In genomic region chrX:50903387-50904027, GRCh38 we compare ENCODE assay signal across 8 cellular contexts. TPM values are rescaled to one million over a fixed set of nuclear protein-coding genes. Genes with fewer than 3 reads are reported as not detected.
A peak's percentile ranks its signal among the peaks of the same experiment; 100 is the strongest.
DNase-seq lines count a peak whose midpoint lies in the region; ATAC-seq, FAIRE-seq and TF ChIP-seq lines count a peak whose summit lies in the region.

No MANE protein-coding gene starts in this region.

- ATAC-seq in Right ventricle myocardium inferior = peak; percentile 50
- ATAC-seq in GM12878 = peak; percentile 86
- peak; percentile 81 for ATAC-seq in left colon
- no peak for ATAC-seq in HG03521 (IDR thresholded peaks at IDR 0.05; ENCODE audit: unreplicated experiment)
- ATAC-seq in GM19455 (IDR thresholded peaks at IDR 0.05; ENCODE audit: unreplicated experiment) = no peak

- no peak for DNase-seq in Right ventricle myocardium inferior (ENCODE audit: missing footprints)
- no peak for DNase-seq in cardiac septum (ENCODE audit: low spot score)
- no peak for DNase-seq in GM12878 (ENCODE audit: low read depth, low spot score)
- peak; percentile 16 to 28 for DNase-seq in left colon
- DNase-seq in HTR-8/SVneo (ENCODE audit: insufficient read length, low spot score) = no peak

- H3K4me1 ChIP-seq in GM12878 (ENCODE audit: control insufficient read depth, insufficient read depth, low read length) = no peaks in the 10 kb centered on the region

- POLR2A ChIA-PET in GM12878 (lab: Charles Lee) = no interaction called here

- H3K4me3 ChIP-seq in GM12878 = no peak overlapping the region

- FAIRE-seq in GM12878 (lab: Jason Lieb, UNC) (no peak), HTR-8/SVneo (lab: Jason Lieb, UNC) (no peak)

- H3K79me2 ChIP-seq in GM12878 (ENCODE audit: control insufficient read depth, insufficient read depth, low read length) = no peaks in the 10 kb centered on the region

- no peak overlapping the region for H3K27ac ChIP-seq in GM12878 (ENCODE audit: control insufficient read depth, insufficient read depth)

- no peaks in the 10 kb centered on the region for H4K20me1 ChIP-seq in GM12878 (ENCODE audit: control insufficient read depth, insufficient read depth)

- TF ChIP-seq CTCF in LNCAP (IDR thresholded peaks at IDR 0.05) = peak; percentile 46
- TF ChIP-seq CTCF in GM12878 (IDR thresholded peaks at IDR 0.05 in 2 of 3, conservative IDR thresholded peaks at IDR 0.05 in 1 of 3; ENCODE audit: control insufficient read depth in 2 of 3, extremely low read depth in 1 of 3, insufficient read depth in 1 of 3, low read depth in 3 of 3, low read length in 3 of 3) = peak; percentile 36 to 46 (median 46)

- in situ Hi-C loops in GM12878 (cut with MboI) = no loop called here

- H3K9ac ChIP-seq in GM12878 (ENCODE audit: control insufficient read depth, insufficient read depth, low read length) = no peak overlapping the region

- no peak overlapping the region for H2AFZ ChIP-seq in GM12878 (ENCODE audit: control insufficient read depth, low read depth, low read length)

- 25% methylated on average over 8 of the region's 8 CpGs for WGBS in GM12878 (ENCODE audit: insufficient coverage, insufficient replicate concordance, low lambda C conversion rate, missing lambda C conversion rate)

- CTCF ChIA-PET in GM12878 (lab: Yijun Ruan, JAX) = interaction anchor here (0.6 to 2.8 kb wide), 11 partner anchors 14 to 440 kb away, joined by 3 to 15 read pairs (median 4); no protein-coding TSS in a partner anchor

- no peak for TF ChIP-seq EP300 in GM12878 (IDR thresholded peaks at IDR 0.05; ENCODE audit: borderline replicate concordance in 1 of 2, control insufficient read depth in 1 of 2, low read depth in 2 of 2, low read length in 2 of 2)

- BruUV-seq in GM12878 (replicated peaks; lab: Mats Ljungman, UMichigan) = no TSS peak

- RAD21 ChIA-PET in GM12878 (lab: Charles Lee; ENCODE audit: unreplicated experiment) = no interaction called here

- H3K9me3 ChIP-seq in GM12878 (replicated peaks; ENCODE audit: control insufficient read depth, insufficient read depth, low read length) = no peaks in the 10 kb centered on the region

- intact Hi-C loops in Right ventricle myocardium inferior (cut with DNase I) (loop anchor here (2.0 to 10.0 kb wide), 3 partner anchors 89 to 211 kb away; partner anchors contain the start of gene SHROOM4), cardiac septum (cut with DNase I) (loop anchor here (5.0 kb wide), 1 partner anchor 156 kb away; no protein-coding TSS in a partner anchor), GM12878 (cut with micrococcal nuclease; ENCODE audit: unreplicated experiment) (loop anchor here (1.0 to 2.0 kb wide), 2 partner anchors 156 to 213 kb away; no protein-coding TSS in a partner anchor), left colon (cut with DNase I, micrococcal nuclease) (loop anchor here in 1 of 2 donors (5.0 to 10.0 kb wide), 2 partner anchors 156 to 209 kb away; no protein-coding TSS in a partner anchor)

- no peaks in the 10 kb centered on the region for H3K27me3 ChIP-seq in GM12878 (replicated peaks in 1 of 2; ENCODE audit: control insufficient read depth in 2 of 2, insufficient read depth in 2 of 2, low read length in 1 of 2)

- TF ChIP-seq POLR2A in GM12878 (IDR thresholded peaks at IDR 0.05; ENCODE audit: low read depth, low read length) = no peak

- peak; percentile 39 for TF ChIP-seq RAD21 in GM12878 (IDR thresholded peaks at IDR 0.05; ENCODE audit: insufficient read depth, low read depth, low read length)

- SMC1A ChIA-PET in GM12878 (lab: Charles Lee; ENCODE audit: uncharacterized antibody, unreplicated experiment) = interaction anchor here (0.6 to 2.5 kb wide), 5 partner anchors 11 to 158 kb away, joined by 3 to 8 read pairs (median 4); no protein-coding TSS in a partner anchor

- no peaks in the 10 kb centered on the region for H3K36me3 ChIP-seq in GM12878 (ENCODE audit: control insufficient read depth in 2 of 2, insufficient read depth in 2 of 2, low read length in 1 of 2)

- H3K4me2 ChIP-seq in GM12878 (ENCODE audit: control insufficient read depth, insufficient read depth) = no peak overlapping the region

TF ChIP-seq in GM12878, 131 proteins besides CTCF, POLR2A, EP300 and RAD21:
- TF ChIP-seq MYC (IDR thresholded peaks at IDR 0.05; ENCODE audit: insufficient read depth, insufficient read length, insufficient replicate concordance, low read length, severe bottlenecking) (no peak), SMC3 (IDR thresholded peaks at IDR 0.05; ENCODE audit: borderline replicate concordance, low read length) (peak; percentile 33; the same call in 1 of the 2 replicates)

RNA-seq across cellular contexts. Expression of gene BMP15, which starts 7.0 kb away (rescaled TPM):
- total RNA-seq in Right ventricle myocardium inferior (not detected), cardiac septum (not detected), GM12878 (2014; rRNA removed) (not detected in 2 replicates), GM12878 (2014; rRNA removed; fragmentation: Illumina TruSeq; extraction: Trizol) (not detected in 2 replicates), GM12878 (2021) (not detected in 2 replicates), left colon (not detected)
- total RNA-seq in GM12878 (2013; cell fraction: nucleolus; rRNA removed) = not detected in 2 replicates
- polyA plus RNA-seq in GM12878 (2011; ENCODE audit: low read depth) = not detected
- polyA plus RNA-seq in GM12878 (2011; rRNA removed) (not detected in 2 replicates), GM12878 (2014; fragmentation: Illumina TruSeq; extraction: Trizol) (not detected in 2 replicates), GM12878 (2014; fragmentation: Nextera tagmentation; extraction: Ambion mirVana) (not detected), GM12878 (2014; rRNA removed) (not detected in 2 replicates), GM12878 (2016; fragmentation: Nextera tagmentation; extraction: Ambion mirVana) (not detected)
- polyA plus RNA-seq in GM12878 (2011; cell fraction: cytosol; rRNA removed) = not detected in 2 replicates
- not detected in 2 replicates for polyA plus RNA-seq in GM12878 (2011; cell fraction: nucleus; rRNA removed)
- not detected in 2 replicates for polyA plus RNA-seq in GM12878 (2012)
- polyA minus RNA-seq in GM12878 (2011; rRNA and poly(A)+ RNA removed) = not detected in 2 replicates
- not detected in 2 replicates for polyA minus RNA-seq in GM12878 (2011; cell fraction: cytosol; rRNA and poly(A)+ RNA removed)
- polyA minus RNA-seq in GM12878 (2011; cell fraction: nucleus; rRNA and poly(A)+ RNA removed) = not detected in 2 replicates

Comparison
In these comparisons a context has a peak if more than half of its experiments do, and no peak if none do; other contexts are left out.
1. ATAC-seq: peak in Right ventricle myocardium inferior (single experiment), GM12878 (single experiment) and left colon (single experiment); none in HG03521 (single experiment) and GM19455 (single experiment).
2. DNase-seq: peak in left colon (2 of 2); none in Right ventricle myocardium inferior (single experiment), cardiac septum (single experiment), GM12878 (single experiment) and HTR-8/SVneo (single experiment).